ENCODE assay signal across 8 cellular contexts in the genomic region with DNA sequence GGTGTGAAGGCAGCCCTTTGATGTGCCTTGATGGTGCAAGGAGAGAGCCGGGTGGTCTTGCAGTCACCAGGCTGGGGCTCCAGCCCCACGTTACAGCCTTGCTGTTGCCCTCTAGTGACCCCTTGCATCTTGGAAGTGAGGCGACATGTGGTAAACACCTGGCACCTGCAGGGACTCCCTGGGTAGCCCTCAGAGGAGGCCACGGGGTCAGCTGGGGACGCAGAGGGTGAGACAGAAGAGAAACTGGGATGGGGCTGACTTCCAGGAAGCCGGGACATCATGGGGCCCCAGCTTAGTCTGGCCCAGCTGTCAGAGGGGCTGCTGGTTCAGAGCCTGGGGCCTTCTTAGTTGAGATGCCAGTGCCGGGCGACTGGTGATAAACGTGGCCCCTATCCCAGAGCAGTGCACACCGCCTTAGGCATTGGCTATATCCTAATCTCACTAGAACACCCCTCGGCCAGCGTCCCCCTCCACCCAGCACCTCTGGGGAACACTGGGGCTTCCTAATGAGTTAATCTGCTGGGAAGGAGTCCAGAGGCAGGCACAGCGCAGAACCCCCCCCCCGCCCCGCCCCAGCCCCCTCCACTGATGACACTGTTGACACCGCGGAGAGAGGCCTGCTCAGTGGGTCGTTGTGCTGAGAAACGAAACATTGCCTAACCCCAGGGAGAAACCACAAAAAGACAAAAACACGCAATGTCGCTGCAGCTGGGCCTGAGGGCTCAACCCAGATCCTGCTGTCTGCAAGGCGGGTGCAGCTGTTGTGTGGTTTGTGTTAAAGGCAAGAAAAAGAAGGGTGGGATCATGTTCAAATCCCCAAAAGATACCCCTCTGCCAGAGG.
DNase-seq lines count a peak whose midpoint lies in the region; ATAC-seq and TF ChIP-seq lines count a peak whose summit lies in the region.

No MANE protein-coding gene starts in this region.

- peak; percentile 51 to 86 (median 72) for DNase-seq in CD8-positive, alpha-beta T cell
- DNase-seq in activated CD4-positive, alpha-beta T cell treated with anti-CD3 and anti-CD28 coated beads for 24 hours (ENCODE audit: low read depth in 2 of 2), result peak; percentile 25 to 36
- DNase-seq in effector CD4-positive, alpha-beta T cell, result peak; percentile 51
- peak; percentile 7 for DNase-seq in prostate gland (ENCODE audit: low spot score)
- no peak for DNase-seq in NCI-H2196 treated with DMSO at 0.1 percent for 48 hours (lab: John Stamatoyannopoulos, UW; ENCODE audit: unreplicated experiment)
- DNase-seq in A172 (ENCODE audit: low spot score), result no peak

- H3K4me1 ChIP-seq in CD8-positive, alpha-beta T cell (ENCODE audit: insufficient read depth, low read length), result peaks cover 69% of the 10 kb centered on the region
- peaks cover 6% of the 10 kb centered on the region for H3K4me1 ChIP-seq in prostate gland (replicated peaks)

- H3K9me3 ChIP-seq in CD8-positive, alpha-beta T cell (ENCODE audit: low read length), result no peaks in the 10 kb centered on the region
- H3K9me3 ChIP-seq in prostate gland, result no peaks in the 10 kb centered on the region

- POLR2A ChIA-PET in CD8-positive, alpha-beta T cell (lab: Charles Lee), result interaction anchor here (0.7 to 5.8 kb wide), 12 partner anchors 37 to 217 kb away, joined by 3 to 62 read pairs (median 5); a partner anchor contains a TSS

- no peaks in the 10 kb centered on the region for H3K36me3 ChIP-seq in CD8-positive, alpha-beta T cell (ENCODE audit: insufficient read depth, low read length)
- H3K36me3 ChIP-seq in prostate gland, result no peaks in the 10 kb centered on the region

- no peak for TF ChIP-seq POLR2A in prostate gland (IDR thresholded peaks at IDR 0.05)

- peaks cover 96% of the 10 kb centered on the region for H3K4me1 Mint-ChIP-seq in CD8-positive, alpha-beta T cell (ENCODE audit: low read depth)

- intact Hi-C loops in CD8-positive, alpha-beta T cell (cut with DNase I, micrococcal nuclease), result loop anchor here (1.0 to 5.0 kb wide), 8 partner anchors 36 to 223 kb away; a partner anchor contains a TSS
- intact Hi-C loops in prostate gland (cut with DNase I), result no loop called here

- CTCF ChIA-PET in CD8-positive, alpha-beta T cell (lab: Charles Lee), result interaction anchor here (1.0 to 7.5 kb wide), 6 partner anchors 28 to 222 kb away, joined by 3 to 53 read pairs (median 7); a partner anchor contains a TSS

- H3K27ac Mint-ChIP-seq in CD8-positive, alpha-beta T cell, result peak overlapping the region; percentile 95

- H3K27me3 Mint-ChIP-seq in CD8-positive, alpha-beta T cell (ENCODE audit: low read depth), result no peaks in the 10 kb centered on the region

- 82% methylated on average over 22 of the region's 22 CpGs for WGBS in prostate gland

- H3K4me3 Mint-ChIP-seq in CD8-positive, alpha-beta T cell, result peak overlapping the region; percentile 71

- peak overlapping the region; percentile 42 for H3K4me3 ChIP-seq in CD8-positive, alpha-beta T cell (ENCODE audit: low read depth, low read length)
- no peak overlapping the region for H3K4me3 ChIP-seq in prostate gland

- no peak for TF ChIP-seq CTCF in CD8-positive, alpha-beta T cell (IDR thresholded peaks at IDR 0.05)
- TF ChIP-seq CTCF in prostate gland (IDR thresholded peaks at IDR 0.05), result no peak

- no peaks in the 10 kb centered on the region for H3K36me3 Mint-ChIP-seq in CD8-positive, alpha-beta T cell

- H3K27ac ChIP-seq in CD8-positive, alpha-beta T cell (ENCODE audit: low read depth, low read length), result peak overlapping the region; percentile 72
- H3K27ac ChIP-seq in prostate gland, result no peak overlapping the region

- no peaks in the 10 kb centered on the region for H3K9me3 Mint-ChIP-seq in CD8-positive, alpha-beta T cell

- H3K27me3 ChIP-seq in CD8-positive, alpha-beta T cell (ENCODE audit: insufficient read depth, low read length), result no peaks in the 10 kb centered on the region
- H3K27me3 ChIP-seq in prostate gland (replicated peaks; ENCODE audit: insufficient read depth), result no peaks in the 10 kb centered on the region

- peak; percentile 81 for ATAC-seq in CD8-positive, alpha-beta T cell
- ATAC-seq in GM19467 (IDR thresholded peaks at IDR 0.05; ENCODE audit: unreplicated experiment) (peak; percentile 46), HG03565 (IDR thresholded peaks at IDR 0.05; ENCODE audit: unreplicated experiment) (peak; percentile 52)

Comparison
In these comparisons a context has a peak if more than half of its experiments do, and no peak if none do; other contexts are left out.
1. DNase-seq: peak in CD8-positive, alpha-beta T cell (7 of 7), activated CD4-positive, alpha-beta T cell treated with anti-CD3 and anti-CD28 coated beads for 24 hours (2 of 2), effector CD4-positive, alpha-beta T cell (single experiment) and prostate gland (single experiment); none in NCI-H2196 treated with DMSO at 0.1 percent for 48 hours (single experiment) and A172 (single experiment).
2. Peak in every context shown above with its lines, with median percentiles within 50 percentile points of each other: ATAC-seq.